In genomic region chr12:110330124-110330523, GRCh38 we compare ENCODE assay signal across 22 cellular contexts. TPM values are rescaled to one million over a fixed set of nuclear protein-coding genes. Genes with fewer than 3 reads are reported as not detected.
DNase-seq lines count a peak whose midpoint lies in the region; ATAC-seq and TF ChIP-seq lines count a peak whose summit lies in the region.
"Had no signal": no experiment of that assay in that cellular context is flagged by ENCODE, and none has a peak within 500 bp of the region (broad histone marks: within the 10 kb centered on the region; RNA-seq: fewer than 3 reads in every experiment).

No MANE protein-coding gene starts in this region.

- H3K36me3 Mint-ChIP-seq in Calu3 (ENCODE audit: insufficient read depth, unreplicated experiment) (peaks cover 95% of the 10 kb centered on the region), mesothelial cell of epicardium (peaks cover 45% of the 10 kb centered on the region)
- H3K36me3 Mint-ChIP-seq in activated T-helper 2 cell treated with anti-CD3 and anti-CD28 coated beads, Interferon-gamma antibody, Interleukin-2, Interleukin-4, amounts not matched to agents 10 μg/mL and 5 μg/mL and 100 μg/mL, durations not matched to agents 14 hours and 24 hours and 36 hours (ENCODE audit: low read depth), result peaks cover 75% of the 10 kb centered on the region

- peaks cover 26% of the 10 kb centered on the region for H3K4me1 Mint-ChIP-seq in Calu3 (ENCODE audit: low read depth, unreplicated experiment)
- peaks cover 11% of the 10 kb centered on the region for H3K4me1 Mint-ChIP-seq in activated T-helper 2 cell treated with anti-CD3 and anti-CD28 coated beads, Interferon-gamma antibody, Interleukin-2, Interleukin-4, amounts not matched to agents 10 μg/mL and 5 μg/mL and 100 μg/mL, durations not matched to agents 14 hours and 24 hours and 36 hours (ENCODE audit: low read depth)
- peaks cover 2% of the 10 kb centered on the region for H3K4me1 Mint-ChIP-seq in mesothelial cell of epicardium
- H3K4me1 Mint-ChIP-seq: IgD-negative memory B cell had no signal

- ATAC-seq in GM19023 (IDR thresholded peaks at IDR 0.05; ENCODE audit: unreplicated experiment) (no peak), GM18498 (IDR thresholded peaks at IDR 0.05; ENCODE audit: unreplicated experiment) (no peak)
- ATAC-seq: Right ventricle myocardium inferior had no signal

- BruUV-seq in Calu3 (replicated peaks; lab: Mats Ljungman, UMichigan), result no TSS peak

- H3K4me3 ChIP-seq in ACC112 (ENCODE audit: low read depth, low read length), result no peak overlapping the region
- H3K4me3 ChIP-seq: BLaER1, hepatocyte, neural progenitor cell had no signal

- H3K79me2 ChIP-seq in ACC112 (ENCODE audit: control insufficient read depth, insufficient read depth, low read length, unreplicated experiment), result peaks cover 70% of the 10 kb centered on the region

- H3K27me3 Mint-ChIP-seq in Calu3 (ENCODE audit: unreplicated experiment), result no peaks in the 10 kb centered on the region
- no peaks in the 10 kb centered on the region for H3K27me3 Mint-ChIP-seq in activated T-helper 2 cell treated with anti-CD3 and anti-CD28 coated beads, Interferon-gamma antibody, Interleukin-2, Interleukin-4, amounts not matched to agents 10 μg/mL and 5 μg/mL and 100 μg/mL, durations not matched to agents 14 hours and 24 hours and 36 hours (ENCODE audit: low read depth)
- H3K27me3 Mint-ChIP-seq in mesothelial cell of epicardium (ENCODE audit: low read depth), result no peaks in the 10 kb centered on the region
- H3K27me3 Mint-ChIP-seq: IgD-negative memory B cell had no signal

- TF ChIP-seq CTCF in Calu3 (IDR thresholded peaks at IDR 0.05; ENCODE audit: unreplicated experiment), result no peak
- no peak for TF ChIP-seq CTCF in mesothelial cell of epicardium (IDR thresholded peaks at IDR 0.05; ENCODE audit: unreplicated experiment)

- CTCF ChIA-PET in Calu3 (lab: Charles Lee), result interaction anchor here (0.5 to 1.6 kb wide), 3 partner anchors 9 to 65 kb away, joined by 3 to 6 read pairs (median 6); no protein-coding TSS in a partner anchor

- no peak overlapping the region for H2AFZ ChIP-seq in ACC112 (ENCODE audit: low read length, unreplicated experiment)
- H2AFZ ChIP-seq: hepatocyte, neural progenitor cell had no signal

- H3K36me3 ChIP-seq in ACC112 (ENCODE audit: insufficient read depth, low read length), result peaks cover 58% of the 10 kb centered on the region

- no peak overlapping the region for H3K4me3 Mint-ChIP-seq in Calu3 (ENCODE audit: low read depth, unreplicated experiment)
- no peak overlapping the region for H3K4me3 Mint-ChIP-seq in activated T-helper 2 cell treated with anti-CD3 and anti-CD28 coated beads, Interferon-gamma antibody, Interleukin-2, Interleukin-4, amounts not matched to agents 10 μg/mL and 5 μg/mL and 100 μg/mL, durations not matched to agents 14 hours and 24 hours and 36 hours (ENCODE audit: low read depth)
- no peak overlapping the region for H3K4me3 Mint-ChIP-seq in mesothelial cell of epicardium
- H3K4me3 Mint-ChIP-seq: IgD-negative memory B cell, neural progenitor cell had no signal

- peaks cover 8% of the 10 kb centered on the region for H3K4me1 ChIP-seq in ACC112 (ENCODE audit: control insufficient read depth, insufficient read depth, low read length, unreplicated experiment)
- H3K4me1 ChIP-seq: BLaER1, neural progenitor cell had no signal

- 0 out of 2 replicates have a peak overlapping the region, but pooled peaks have one; percentile 10 for H3K27ac ChIP-seq in ACC112 (ENCODE audit: low read depth, low read length)
- H3K27ac ChIP-seq: BLaER1, hepatocyte, neural progenitor cell, VCaP had no signal

- H3K9me3 Mint-ChIP-seq in Calu3 (ENCODE audit: low read depth, unreplicated experiment), result no peaks in the 10 kb centered on the region
- H3K9me3 Mint-ChIP-seq in activated T-helper 2 cell treated with anti-CD3 and anti-CD28 coated beads, Interferon-gamma antibody, Interleukin-2, Interleukin-4, amounts not matched to agents 10 μg/mL and 5 μg/mL and 100 μg/mL, durations not matched to agents 14 hours and 24 hours and 36 hours, result no peaks in the 10 kb centered on the region
- H3K9me3 Mint-ChIP-seq in mesothelial cell of epicardium, result no peaks in the 10 kb centered on the region
- H3K9me3 Mint-ChIP-seq: IgD-negative memory B cell, neural progenitor cell had no signal

- intact Hi-C loops in Calu3 (cut with micrococcal nuclease; ENCODE audit: unreplicated experiment), result no loop called here
- intact Hi-C loops in activated T-helper 2 cell treated with anti-CD3 and anti-CD28 coated beads, Interferon-gamma antibody, Interleukin-2, Interleukin-4, amounts not matched to agents 10 μg/mL and 5 μg/mL and 100 μg/mL, durations not matched to agents 14 hours and 24 hours and 36 hours (cut with micrococcal nuclease), result no loop called here

- H3K27ac Mint-ChIP-seq in Calu3 (ENCODE audit: unreplicated experiment), result peak overlapping the region; percentile 73
- H3K27ac Mint-ChIP-seq in activated T-helper 2 cell treated with anti-CD3 and anti-CD28 coated beads, Interferon-gamma antibody, Interleukin-2, Interleukin-4, amounts not matched to agents 10 μg/mL and 5 μg/mL and 100 μg/mL, durations not matched to agents 14 hours and 24 hours and 36 hours, result peak overlapping the region; percentile 11
- peak overlapping the region; percentile 81 for H3K27ac Mint-ChIP-seq in mesothelial cell of epicardium
- H3K27ac Mint-ChIP-seq: neural progenitor cell had no signal

- H3K27me3 ChIP-seq in ACC112 (ENCODE audit: insufficient read depth, low read length), result no peaks in the 10 kb centered on the region
- H3K27me3 ChIP-seq: BLaER1, hepatocyte, neural progenitor cell had no signal

- no peak for DNase-seq in Calu3
- DNase-seq in activated T-helper 2 cell treated with anti-CD3 and anti-CD28 coated beads, Interferon-gamma antibody, Interleukin-2, Interleukin-4, amounts not matched to agents 10 μg/mL and 5 μg/mL and 100 μg/mL, durations not matched to agents 14 hours and 24 hours and 36 hours (ENCODE audit: low spot score), result no peak
- DNase-seq in mesothelial cell of epicardium (ENCODE audit: low spot score in 2 of 2, unreplicated experiment in 2 of 2), result no peak
- DNase-seq in NCI-H2107 (lab: John Stamatoyannopoulos, UW), result no peak
- DNase-seq in NCI-H1436 (lab: John Stamatoyannopoulos, UW), result no peak
- DNase-seq: activated effector memory CD4-positive, alpha-beta T cell treated with Interleukin-2 at 50 U/mL for 16 hours; amygdala; DMS53; kidney; NCI-H187; retina; stimulated activated CD4-positive, alpha-beta T cell treated with anti-CD3 and anti-CD28 coated beads, Interleukin-12 subunit alpha, Interleukin-12 subunit beta, amount 100 ng/mL, for 4 hours; T-helper 1 cell had no signal

RNA-seq across cellular contexts. Expression of gene ATP2A2, which starts 49.1 kb away (rescaled TPM):
- total RNA-seq in Calu3 (2022) (388 and 437 TPM in 2 replicates), mesothelial cell of epicardium (179 to 186 TPM (median 182 TPM) in 3 replicates)
- 213 and 219 TPM in 2 replicates for total RNA-seq in activated T-helper 2 cell treated with anti-CD3 and anti-CD28 coated beads, Interferon-gamma antibody, Interleukin-2, Interleukin-4, amounts not matched to agents 10 μg/mL and 5 μg/mL and 100 μg/mL, durations not matched to agents 14 hours and 24 hours and 36 hours

Comparison
In these comparisons a context has a peak if more than half of its experiments do, and no peak if none do; other contexts are left out.
1. H3K27ac Mint-ChIP-seq: peak in every context shown above with its lines; median percentile 81 in mesothelial cell of epicardium; 73 in Calu3; 11 in activated T-helper 2 cell treated with anti-CD3 and anti-CD28 coated beads, Interferon-gamma antibody, Interleukin-2, Interleukin-4, amounts not matched to agents 10 μg/mL and 5 μg/mL and 100 μg/mL, durations not matched to agents 14 hours and 24 hours and 36 hours.